Comparison of ENCODE assay signal across 8 cellular contexts in genomic region chr12:68331869-68332725, GRCh38. TPM values are rescaled to one million over a fixed set of nuclear protein-coding genes. Genes with fewer than 3 reads are reported as not detected.
DNase-seq lines count a peak whose midpoint lies in the region; ATAC-seq, FAIRE-seq and TF ChIP-seq lines count a peak whose summit lies in the region.

MDM1 (minus strand) TSS chr12:68332362; CDS start chr12:68332245, 117 bp downstream.

- TF ChIP-seq RAD21 in HepG2 (CRISPR knock-in tag; IDR thresholded peaks at IDR 0.05), result no peak

- WGBS in HepG2 (ENCODE audit: low lambda C conversion rate), result 4% methylated on average over 6 of the region's 59 CpGs

- no peak for TF ChIP-seq EP300 in HepG2 (IDR thresholded peaks at IDR 0.05; ENCODE audit: low read depth in 2 of 2, low read length in 2 of 2)
- no peak for TF ChIP-seq EP300 in HepG2 (CRISPR knock-in tag; IDR thresholded peaks at IDR 0.05; ENCODE audit: borderline replicate concordance)

- H3K4me3 ChIP-seq in BLaER1, result peak within 1 kb of the TSS; percentile 78
- H3K4me3 ChIP-seq in HepG2 (replicated peaks in 1 of 3; ENCODE audit: insufficient read depth in 1 of 3, low read depth in 2 of 3, low read length in 3 of 3), result peak within 1 kb of the TSS; percentile 71 to 81 (median 78)

- no peaks in the 10 kb centered on the region for H4K20me1 ChIP-seq in BLaER1
- no peaks in the 10 kb centered on the region for H4K20me1 ChIP-seq in HepG2 (ENCODE audit: insufficient read depth, low read length)

- H3K27ac ChIP-seq in BLaER1 (peak within 1 kb of the TSS; percentile 61), HepG2 (ENCODE audit: extremely low read length, insufficient read depth, low read length) (peak within 1 kb of the TSS; percentile 31)

- H3K27me3 ChIP-seq in BLaER1, result no peaks in the 10 kb centered on the region
- no peaks in the 10 kb centered on the region; a peak in 1 of 5 replicates for H3K27me3 ChIP-seq in HepG2 (ENCODE audit: control insufficient read depth in 1 of 2, insufficient read depth in 2 of 2, low read length in 2 of 2)

- no peak for TF ChIP-seq CTCF in HepG2 (CRISPR knock-in tag; IDR thresholded peaks at IDR 0.05)

- peaks cover 44% of the 10 kb centered on the region for H3K4me1 ChIP-seq in BLaER1
- peaks cover 44% of the 10 kb centered on the region for H3K4me1 ChIP-seq in HepG2 (ENCODE audit: insufficient read depth, low read length)

- no TSS peak for BruUV-seq in HepG2 (replicated peaks; lab: Mats Ljungman, UMichigan)

- peak in 1 of 2 experiments; percentile 54; a peak in 2 of 4 replicates for TF ChIP-seq POLR2A in HepG2 (IDR thresholded peaks at IDR 0.05; ENCODE audit: insufficient read depth in 1 of 2, low read depth in 2 of 2, low read length in 2 of 2)

- peak within 1 kb of the TSS; percentile 88 for H3K4me2 ChIP-seq in BLaER1
- H3K4me2 ChIP-seq in HepG2 (ENCODE audit: low read depth, low read length), result peak within 1 kb of the TSS; percentile 89

- peak within 1 kb of the TSS; percentile 83 for H3K9ac ChIP-seq in BLaER1
- peak within 1 kb of the TSS; percentile 68 for H3K9ac ChIP-seq in HepG2 (ENCODE audit: insufficient read depth, low read depth, low read length)

- DNase-seq in NCI-H748 treated with DMSO at 0.1 percent for 48 hours (lab: John Stamatoyannopoulos, UW) (peak; percentile 94), dermis microvascular lymphatic vessel endothelial cell (ENCODE audit: low read depth in 2 of 2) (peak; percentile 95 to 98), HepG2 (ENCODE audit: low spot score) (peak; percentile 98)
- peak; percentile 87 to 94 for DNase-seq in activated CD4-positive, alpha-beta T cell treated with anti-CD3 and anti-CD28 coated beads, Interleukin-2, amount 50 U/mL, for 24 hours (ENCODE audit: low read depth in 1 of 2, low spot score in 1 of 2)
- DNase-seq in stimulated activated CD4-positive, alpha-beta T cell treated with anti-CD3 and anti-CD28 coated beads, Interleukin-4, amount 100 ng/mL, for 1 hour, result peak; percentile 95

- H3K9me3 ChIP-seq in BLaER1 (no peaks in the 10 kb centered on the region), HepG2 (ENCODE audit: low read length) (no peaks in the 10 kb centered on the region)

- ATAC-seq in GM19372 (IDR thresholded peaks at IDR 0.05; ENCODE audit: low read depth, unreplicated experiment) (peak; percentile 98), HG03558 (IDR thresholded peaks at IDR 0.05; ENCODE audit: extremely low read depth, unreplicated experiment) (peak; percentile 98), HepG2 (peak; percentile 99)

- in situ Hi-C loops in HepG2 (cut with HindIII; ENCODE audit: extremely low pct_ligation_motif_present, low pct_unique_long_range_greater_than_20kb), result no loop called here

- peak; percentile 85 for FAIRE-seq in HepG2 (lab: Jason Lieb, UNC)

- H3K36me3 ChIP-seq in BLaER1 (peaks cover 17% of the 10 kb centered on the region; the same call in 1 of the 2 replicates), HepG2 (replicated peaks in 1 of 2; ENCODE audit: control insufficient read depth in 1 of 2, insufficient read depth in 2 of 2, low read length in 2 of 2) (no peaks in the 10 kb centered on the region; a peak in 1 of 5 replicates)

- H2AFZ ChIP-seq in HepG2 (ENCODE audit: low read length), result peak within 1 kb of the TSS; percentile 84

- no peaks in the 10 kb centered on the region for H3K79me2 ChIP-seq in HepG2 (ENCODE audit: insufficient read depth, low read length)

- POLR2A ChIA-PET in HepG2 (lab: Yijun Ruan, JAX), result interaction anchor here (1.0 to 1.6 kb wide), 5 partner anchors 10 to 1063 kb away, joined by 3 to 12 read pairs (median 3); partner anchors contain the start of genes CAND1 and MDM2

- intact Hi-C loops in HepG2 (cut with micrococcal nuclease; ENCODE audit: unreplicated experiment), result loop anchor here (1.0 to 10.0 kb wide), 3 partner anchors 10 to 333 kb away; no protein-coding TSS in a partner anchor

- CTCF ChIA-PET in HepG2 (lab: Yijun Ruan, JAX; ENCODE audit: low intra/inter-chr PET ratio, low total read pairs), result no interaction called here

TF ChIP-seq in HepG2, 621 proteins besides CTCF, POLR2A, EP300 and RAD21 (continues in another document):
- no peak; the same call in 1 of the 2 replicates for TF ChIP-seq ZNF704 (CRISPR knock-in tag; IDR thresholded peaks at IDR 0.05; ENCODE audit: borderline replicate concordance)
- no peak for TF ChIP-seq TBP (CRISPR knock-in tag; IDR thresholded peaks at IDR 0.05)
- no peak for TF ChIP-seq ZNF510 (CRISPR knock-in tag; IDR thresholded peaks at IDR 0.05; ENCODE audit: low read depth)
- no peak; the same call in 1 of the 2 replicates for TF ChIP-seq ZNF563 (CRISPR knock-in tag; IDR thresholded peaks at IDR 0.05)
- no peak for TF ChIP-seq ELF3 (CRISPR knock-in tag; IDR thresholded peaks at IDR 0.05)
- no peak for TF ChIP-seq SKIL (CRISPR knock-in tag; IDR thresholded peaks at IDR 0.05; ENCODE audit: borderline replicate concordance)

RNA-seq across cellular contexts. Expression of gene MDM1, which starts in this region (rescaled TPM):
- total RNA-seq in dermis microvascular lymphatic vessel endothelial cell (4.7 and 5.6 TPM in 2 replicates), HepG2 (2016; rRNA removed; fragmentation: Illumina TruSeq; extraction: Trizol) (13.0 and 15.2 TPM in 2 replicates)
- total RNA-seq in HepG2 (2016; cell fraction: cytosol; rRNA removed; fragmentation: Illumina TruSeq; extraction: Trizol; ENCODE audit: low read depth), result 3.3 and 3.6 TPM in 2 replicates
- 14.5 and 16.2 TPM in 2 replicates for total RNA-seq in HepG2 (2016; cell fraction: insoluble cytoplasmic fraction; rRNA removed; fragmentation: Illumina TruSeq; extraction: Trizol)
- total RNA-seq in HepG2 (2016; cell fraction: membrane; rRNA removed; fragmentation: Illumina TruSeq; extraction: Trizol), result 3.5 and 4.6 TPM in 2 replicates
- total RNA-seq in HepG2 (2016; cell fraction: nucleus; rRNA removed; fragmentation: Illumina TruSeq; extraction: Trizol), result 31.5 and 36.8 TPM in 2 replicates
- polyA plus RNA-seq in HepG2 (2011; rRNA removed), result 3.6 and 4.6 TPM in 2 replicates
- polyA plus RNA-seq in HepG2 (2011; cell fraction: cytosol; rRNA removed), result 1.0 and 1.5 TPM in 2 replicates
- polyA plus RNA-seq in HepG2 (2011; cell fraction: nucleus; rRNA removed), result 7.7 and 9.1 TPM in 2 replicates
- polyA plus RNA-seq in HepG2 (2012), result 3.2 and 5.0 TPM in 2 replicates
- 0.46 and 0.75 TPM in 2 replicates for polyA plus RNA-seq in HepG2 (2016; cell fraction: cytosol; fragmentation: Illumina TruSeq; extraction: Trizol; ENCODE audit: low read depth)
- polyA plus RNA-seq in HepG2 (2016; cell fraction: insoluble cytoplasmic fraction; fragmentation: Illumina TruSeq; extraction: Trizol; ENCODE audit: low read depth), result 8.5 and 11.4 TPM in 2 replicates
- 2.0 and 2.5 TPM in 2 replicates for polyA plus RNA-seq in HepG2 (2016; cell fraction: membrane; fragmentation: Illumina TruSeq; extraction: Trizol; ENCODE audit: low read depth)
- polyA plus RNA-seq in HepG2 (2016; cell fraction: nucleus; fragmentation: Illumina TruSeq; extraction: Trizol; ENCODE audit: insufficient read depth, low read depth), result 34.8 and 39.2 TPM in 2 replicates
- polyA minus RNA-seq in HepG2 (2011; rRNA and poly(A)+ RNA removed; ENCODE audit: low replicate concordance), result 0.56 and 3.5 TPM in 2 replicates
- polyA minus RNA-seq in HepG2 (2011; cell fraction: cytosol; rRNA and poly(A)+ RNA removed), result 0.99 and 3.7 TPM in 2 replicates
- 17.5 and 21.4 TPM in 2 replicates for polyA minus RNA-seq in HepG2 (2011; cell fraction: nucleus; rRNA and poly(A)+ RNA removed)

Comparison
In these comparisons a context has a peak if more than half of its experiments do, and no peak if none do; other contexts are left out.
1. Peak in every context shown above with its lines: DNase-seq, ATAC-seq, H3K4me3 ChIP-seq and H3K27ac ChIP-seq.